Comparison of ENCODE assay signal across 22 cellular contexts in the genomic region with DNA sequence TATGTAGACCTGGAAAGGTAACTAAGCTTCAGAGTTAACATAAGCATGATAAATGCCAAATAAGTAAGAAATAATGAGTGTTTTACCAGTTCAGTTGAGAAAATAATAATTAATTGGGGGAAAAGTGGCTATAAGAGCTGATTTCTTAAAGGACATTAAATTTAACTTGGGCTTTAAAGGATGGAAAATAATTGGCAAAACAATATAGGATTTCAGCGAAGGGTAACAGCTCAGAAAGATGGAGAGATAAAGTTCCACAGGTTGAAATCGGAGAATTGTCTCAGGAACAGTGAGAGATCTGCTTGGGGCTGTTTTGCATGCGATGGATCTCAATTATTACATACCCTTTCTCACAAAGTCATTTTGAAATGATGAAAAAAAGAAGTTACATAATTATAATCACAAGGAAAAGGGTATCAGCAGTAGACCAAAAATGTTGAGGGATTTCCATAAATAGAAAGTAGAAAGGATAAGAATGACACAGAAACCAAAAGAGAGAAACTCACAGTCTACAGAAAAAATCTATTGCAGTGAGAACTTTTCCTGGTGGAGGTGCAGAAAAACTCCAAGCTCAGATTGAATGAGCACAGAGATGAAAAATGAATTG. TPM values are rescaled to one million over a fixed set of nuclear protein-coding genes. Genes with fewer than 3 reads are reported as not detected.
A peak's percentile ranks its signal among the peaks of the same experiment; 100 is the strongest.
DNase-seq lines count a peak whose midpoint lies in the region; ATAC-seq, FAIRE-seq and TF ChIP-seq lines count a peak whose summit lies in the region.
"Had no signal": no experiment of that assay in that cellular context is flagged by ENCODE, and none has a peak within 500 bp of the region (broad histone marks: within the 10 kb centered on the region; RNA-seq: fewer than 3 reads in every experiment).

No MANE protein-coding gene starts in this region.

- POLR2A ChIA-PET in GM12878 (lab: Charles Lee), result interaction anchor here (0.8 to 4.2 kb wide), 13 partner anchors 11 to 95 kb away, joined by 3 to 30 read pairs (median 5); a partner anchor contains a TSS

- no peaks in the 10 kb centered on the region for H4K20me1 ChIP-seq in GM12878 (ENCODE audit: control insufficient read depth, insufficient read depth)

- CTCF ChIA-PET in GM12878 (lab: Yijun Ruan, JAX), result interaction anchor here (0.9 to 5.6 kb wide), 9 partner anchors 10 to 92 kb away, joined by 3 to 44 read pairs (median 4); no protein-coding TSS in a partner anchor

- RAD21 ChIA-PET in GM12878 (lab: Charles Lee; ENCODE audit: unreplicated experiment), result interaction anchor here (0.8 to 8.1 kb wide), 13 partner anchors 9 to 71 kb away, joined by 3 to 89 read pairs (median 7); no protein-coding TSS in a partner anchor

- H3K9ac ChIP-seq in GM12878 (ENCODE audit: control insufficient read depth, insufficient read depth, low read length), result no peak overlapping the region

- TF ChIP-seq POLR2A in GM12878 (IDR thresholded peaks at IDR 0.05; ENCODE audit: low read depth, low read length), result no peak

- no peaks in the 10 kb centered on the region for H3K27me3 Mint-ChIP-seq in stimulated activated memory B cell treated with anti-CD40 and anti-IgM and Interleukin-4, amounts not matched to agents 10 μg/mL and 1 μg/mL and 100 μg/mL, for 72 hours
- H3K27me3 Mint-ChIP-seq: IgD-negative memory B cell had no signal

- TF ChIP-seq CTCF in GM12878 (IDR thresholded peaks at IDR 0.05 in 2 of 3, conservative IDR thresholded peaks at IDR 0.05 in 1 of 3; ENCODE audit: control insufficient read depth in 2 of 3, extremely low read depth in 1 of 3, insufficient read depth in 1 of 3, low read depth in 3 of 3, low read length in 3 of 3) (no peak), left lung (IDR thresholded peaks at IDR 0.05) (no peak)

- SMC1A ChIA-PET in GM12878 (lab: Charles Lee; ENCODE audit: uncharacterized antibody, unreplicated experiment), result interaction anchor here (0.7 to 8.6 kb wide), 26 partner anchors 9 to 577 kb away, joined by 3 to 148 read pairs (median 4); a partner anchor contains a TSS

- no TSS peak for BruUV-seq in GM12878 (replicated peaks; lab: Mats Ljungman, UMichigan)

- H3K4me3 ChIP-seq in GM12878 (0 out of 2 replicates have a peak overlapping the region, but pooled peaks have one; percentile 34), left lung (no peak overlapping the region)
- H3K4me3 ChIP-seq: PC-9, SJCRH30 had no signal

- H3K9me3 ChIP-seq in GM12878 (replicated peaks; ENCODE audit: control insufficient read depth, insufficient read depth, low read length), result peaks cover 2% of the 10 kb centered on the region; the same call in 2 of the 3 replicates
- peaks cover 0 to 5% of the 10 kb centered on the region in 2 donors for H3K9me3 ChIP-seq in left lung

- H3K27ac ChIP-seq in GM12878 (ENCODE audit: control insufficient read depth, insufficient read depth) (peak overlapping the region; percentile 57; the same call in 1 of the 2 replicates), left lung (no peak overlapping the region)
- H3K27ac ChIP-seq: C4-2B, PC-9, SJCRH30 had no signal

- peaks cover 8% of the 10 kb centered on the region for H3K4me1 Mint-ChIP-seq in stimulated activated memory B cell treated with anti-CD40 and anti-IgM and Interleukin-4, amounts not matched to agents 10 μg/mL and 1 μg/mL and 100 μg/mL, for 72 hours
- H3K4me1 Mint-ChIP-seq: T-helper 17 cell had no signal

- TF ChIP-seq RAD21 in Ishikawa (IDR thresholded peaks at IDR 0.05; ENCODE audit: low read depth) (no peak), GM12878 (IDR thresholded peaks at IDR 0.05; ENCODE audit: insufficient read depth, low read depth, low read length) (no peak)

- TF ChIP-seq EP300 in Ishikawa (IDR thresholded peaks at IDR 0.05; ENCODE audit: borderline replicate concordance) (peak; percentile 54; the same call in 1 of the 2 replicates), GM12878 (IDR thresholded peaks at IDR 0.05; ENCODE audit: borderline replicate concordance in 1 of 2, control insufficient read depth in 1 of 2, low read depth in 2 of 2, low read length in 2 of 2) (0 out of 4 replicates have a peak, but pooled peaks of 1 of the 2 experiments have one; percentile 16)

- 72% methylated on average over 3 of the region's 3 CpGs for WGBS in GM12878 (ENCODE audit: insufficient coverage, insufficient replicate concordance, low lambda C conversion rate, missing lambda C conversion rate)

- peak overlapping the region; percentile 32 for H3K27ac Mint-ChIP-seq in stimulated activated memory B cell treated with anti-CD40 and anti-IgM and Interleukin-4, amounts not matched to agents 10 μg/mL and 1 μg/mL and 100 μg/mL, for 72 hours
- H3K27ac Mint-ChIP-seq: CD8-positive, alpha-beta T cell; IgD-negative memory B cell; T-helper 17 cell had no signal

- peaks cover 7% of the 10 kb centered on the region for H3K9me3 Mint-ChIP-seq in stimulated activated memory B cell treated with anti-CD40 and anti-IgM and Interleukin-4, amounts not matched to agents 10 μg/mL and 1 μg/mL and 100 μg/mL, for 72 hours

- H3K36me3 ChIP-seq in GM12878 (ENCODE audit: control insufficient read depth in 2 of 2, insufficient read depth in 2 of 2, low read length in 1 of 2) (no peaks in the 10 kb centered on the region), left lung (no peaks in the 10 kb centered on the region)
- H3K36me3 ChIP-seq: SJCRH30 had no signal

- no peak overlapping the region for H3K4me3 Mint-ChIP-seq in stimulated activated memory B cell treated with anti-CD40 and anti-IgM and Interleukin-4, amounts not matched to agents 10 μg/mL and 1 μg/mL and 100 μg/mL, for 72 hours
- H3K4me3 Mint-ChIP-seq: CD8-positive, alpha-beta T cell; IgD-negative memory B cell; T-helper 17 cell had no signal

- peak overlapping the region; percentile 16; the same call in 1 of the 2 replicates for H2AFZ ChIP-seq in GM12878 (ENCODE audit: control insufficient read depth, low read depth, low read length)

- H3K4me1 ChIP-seq in GM12878 (ENCODE audit: control insufficient read depth, insufficient read depth, low read length) (peaks cover 8% of the 10 kb centered on the region), left lung (no peaks in the 10 kb centered on the region)
- H3K4me1 ChIP-seq: SJCRH30 had no signal

- peak overlapping the region; percentile 61 for H3K4me2 ChIP-seq in GM12878 (ENCODE audit: control insufficient read depth, insufficient read depth)
- H3K4me2 ChIP-seq: PC-9 had no signal

- intact Hi-C loops in GM12878 (cut with micrococcal nuclease; ENCODE audit: unreplicated experiment), result no loop called here
- intact Hi-C loops in left lung (cut with DNase I), result no loop called here

- FAIRE-seq in GM18507 (lab: Jason Lieb, UNC) (peak; percentile 65), GM12878 (lab: Jason Lieb, UNC) (no peak)

- no peaks in the 10 kb centered on the region for H3K79me2 ChIP-seq in GM12878 (ENCODE audit: control insufficient read depth, insufficient read depth, low read length)

- in situ Hi-C loops in GM12878 (cut with MboI), result no loop called here

- peaks cover 1% of the 10 kb centered on the region for H3K36me3 Mint-ChIP-seq in stimulated activated memory B cell treated with anti-CD40 and anti-IgM and Interleukin-4, amounts not matched to agents 10 μg/mL and 1 μg/mL and 100 μg/mL, for 72 hours
- H3K36me3 Mint-ChIP-seq: CD8-positive, alpha-beta T cell; IgD-negative memory B cell had no signal

- ATAC-seq in GM12878, result peak; percentile 27
- ATAC-seq in stimulated activated memory B cell treated with anti-CD40 and anti-IgM and Interleukin-4, amounts not matched to agents 10 μg/mL and 1 μg/mL and 100 μg/mL, for 72 hours, result no peak
- ATAC-seq in left lung, result no peak
- ATAC-seq: CD8-positive, alpha-beta T cell; Right ventricle myocardium inferior; SK-N-SH treated with all-trans-retinoic acid at 6 μM for 48 hours; T-helper 17 cell had no signal

- DNase-seq in GM18507 (ENCODE audit: extremely low spot score, insufficient read length, low read depth), result no peak
- DNase-seq in GM12878 (ENCODE audit: low read depth, low spot score), result peak; percentile 55
- no peak for DNase-seq in mesenteric fat pad (ENCODE audit: low spot score)
- no peak for DNase-seq in left lung
- DNase-seq in stimulated activated CD4-positive, alpha-beta T cell treated with anti-CD3 and anti-CD28 coated beads, Interleukin-1b, Interleukin-23, amount 100 ng/mL, for 48 hours, result no peak
- DNase-seq: CD8-positive, alpha-beta T cell; Kasumi-1; MV-4-11; NCI-H1105; NCI-H1436 treated with DMSO at 0.1 percent for 48 hours; NCI-H187 treated with DMSO at 0.1 percent for 48 hours; NCI-H524; NCI-H748 treated with DMSO at 0.1 percent for 48 hours; PC-9; SJCRH30; T-helper 17 cell had no signal

- H3K27me3 ChIP-seq in GM12878 (replicated peaks in 1 of 2; ENCODE audit: control insufficient read depth in 2 of 2, insufficient read depth in 2 of 2, low read length in 1 of 2) (no peaks in the 10 kb centered on the region), left lung (no peaks in the 10 kb centered on the region)
- H3K27me3 ChIP-seq: SJCRH30 had no signal

TF ChIP-seq in Ishikawa, 13 proteins besides CTCF, POLR2A, EP300 and RAD21 (continues in another document):
- TF ChIP-seq NFIC (IDR thresholded peaks at IDR 0.05) (peak; percentile 57; the same call in 1 of the 2 replicates), CEBPB (IDR thresholded peaks at IDR 0.05) (no peak)

RNA-seq across cellular contexts. Expression of a gene that starts 40.1 kb away (rescaled TPM):
- 157 and 162 TPM in 2 replicates for total RNA-seq in GM12878 (2013; cell fraction: nucleolus; rRNA removed)
- 3.1 and 3.9 TPM in 2 replicates for total RNA-seq in GM12878 (2014; rRNA removed)
- 3.0 TPM in 2 replicates for total RNA-seq in GM12878 (2014; rRNA removed; fragmentation: Illumina TruSeq; extraction: Trizol)
- total RNA-seq in GM12878 (2021), result 3.0 and 3.2 TPM in 2 replicates
- 0.29 TPM for polyA plus RNA-seq in GM12878 (2011; ENCODE audit: low read depth)
- 26.2 and 45.6 TPM in 2 replicates for polyA plus RNA-seq in GM12878 (2011; rRNA removed)
- polyA plus RNA-seq in GM12878 (2011; cell fraction: cytosol; rRNA removed), result 10.0 and 11.0 TPM in 2 replicates
- polyA plus RNA-seq in GM12878 (2011; cell fraction: nucleus; rRNA removed), result 59.4 and 69.9 TPM in 2 replicates
- polyA plus RNA-seq in GM12878 (2012), result 0.55 and 0.60 TPM in 2 replicates
- polyA plus RNA-seq in GM12878 (2014; fragmentation: Illumina TruSeq; extraction: Trizol), result 1.6 and 2.2 TPM in 2 replicates
- polyA plus RNA-seq in GM12878 (2014; fragmentation: Nextera tagmentation; extraction: Ambion mirVana), result under 1 TPM; 0.37 to 0.40 TPM
- polyA plus RNA-seq in GM12878 (2014; rRNA removed), result 1.4 TPM in 2 replicates
- 1 to 10 TPM in 1 of 2 experiments, under 1 TPM in 1; 0.95 to 1.4 TPM for polyA plus RNA-seq in GM12878 (2016; fragmentation: Nextera tagmentation; extraction: Ambion mirVana)
- polyA minus RNA-seq in GM12878 (2011; rRNA and poly(A)+ RNA removed), result 119 and 122 TPM in 2 replicates
- 24.3 and 26.2 TPM in 2 replicates for polyA minus RNA-seq in GM12878 (2011; cell fraction: cytosol; rRNA and poly(A)+ RNA removed)
- polyA minus RNA-seq in GM12878 (2011; cell fraction: nucleus; rRNA and poly(A)+ RNA removed), result 168 and 290 TPM in 2 replicates
- total RNA-seq in mesenteric fat pad, result 6.1 TPM
- 10 to 100 TPM; 11.0 to 14.2 TPM for total RNA-seq in left lung
- total RNA-seq: CD8-positive, alpha-beta T cell had no signal
- polyA plus RNA-seq: IgD-negative memory B cell had no signal
